In the genomic region with DNA sequence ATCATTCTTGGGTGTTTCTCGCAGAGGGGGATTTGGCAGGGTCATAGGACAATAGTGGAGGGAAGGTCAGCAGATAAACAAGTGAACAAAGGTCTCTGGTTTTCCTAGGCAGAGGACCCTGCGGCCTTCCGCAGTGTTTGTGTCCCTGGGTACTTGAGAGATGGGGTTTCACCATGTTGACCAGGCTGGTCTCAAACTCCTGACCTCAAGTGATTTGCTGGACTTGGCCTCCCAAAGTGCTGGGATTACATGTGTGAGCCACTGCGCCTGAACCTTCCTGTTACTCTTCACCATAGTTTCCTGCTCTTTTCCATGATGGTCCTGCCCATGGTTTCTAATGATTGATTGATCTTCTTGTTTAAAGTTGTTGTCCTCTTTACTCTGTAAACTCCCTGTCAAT, we compare ENCODE assay signal across 7 cellular contexts.
A peak's percentile ranks its signal among the peaks of the same experiment; 100 is the strongest.
DNase-seq lines count a peak whose midpoint lies in the region; ATAC-seq, FAIRE-seq and TF ChIP-seq lines count a peak whose summit lies in the region.
"Not testable (repeated sequence)": the region's sequence is repeated elsewhere in the genome, so short reads cannot be mapped to it uniquely, and the experiment has no call there.

No MANE protein-coding gene starts in this region.

- H2BK15ac ChIP-seq in IMR-90 (ENCODE audit: low read depth, low read length) = peak overlapping the region; percentile 91; the same call in 1 of the 3 replicates
- H2BK15ac ChIP-seq in H1 (ENCODE audit: low read length) = not testable (repeated sequence)

- H3K4me1 ChIP-seq in IMR-90 (ENCODE audit: control insufficient read depth, insufficient read depth, low read length) (peaks cover 20% of the 10 kb centered on the region), H1 (replicated peaks in 1 of 4; ENCODE audit: control insufficient read depth in 3 of 4, insufficient read depth in 4 of 4, low read length in 3 of 4) (peaks cover 6 to 26% (median 16%) of the 10 kb centered on the region in 4 experiments; a peak in 6 of 7 replicates), neural progenitor cell (peaks cover 39% of the 10 kb centered on the region)

- not testable (repeated sequence) for H3K36me3 ChIP-seq in IMR-90 (ENCODE audit: control insufficient read depth, insufficient read depth, low read length); H1 (ENCODE audit: control insufficient read depth in 2 of 4, insufficient read depth in 4 of 4, low read length in 3 of 4); neural progenitor cell

- H3K4me3 ChIP-seq in IMR-90 (ENCODE audit: insufficient read depth, low read depth, low read length); H1 (ENCODE audit: extremely low read depth in 1 of 4, insufficient read depth in 2 of 4, low read depth in 3 of 4, low read length in 4 of 4); neural progenitor cell: not testable (repeated sequence)

- H3K14ac ChIP-seq in IMR-90 (replicated peaks; ENCODE audit: low read depth, low read length) = 0 out of 2 replicates have a peak overlapping the region, but pooled peaks have one; percentile 61
- not testable (repeated sequence) for H3K14ac ChIP-seq in H1 (ENCODE audit: insufficient read length)

- H3K79me1 ChIP-seq in IMR-90 (ENCODE audit: low read depth in 1 of 2, low read length in 2 of 2); H1 (ENCODE audit: low read depth, low read length): not testable (repeated sequence)

- 0 out of 2 replicates have a peak overlapping the region, but pooled peaks have one; percentile 17 for H3K27ac ChIP-seq in C4-2B
- H3K27ac ChIP-seq in IMR-90 (ENCODE audit: insufficient read depth, low read length); H1 (ENCODE audit: low read depth, low read length); neural progenitor cell: not testable (repeated sequence)

- DNase-seq in IMR-90; T-helper 2 cell treated with Interferon-gamma antibody and Interleukin-4, amounts not matched to agents 5 μg/mL and 100 μg/mL, for 36 hours (ENCODE audit: low spot score); H1 (ENCODE audit: low read depth in 1 of 2, low spot score in 2 of 2); neural progenitor cell (ENCODE audit: low spot score); stimulated activated effector memory CD8-positive, alpha-beta T cell treated with anti-CD3 and anti-CD28 coated beads, Interleukin-12 subunit alpha, Interleukin-12 subunit beta, amount 100 ng/mL, for 72 hours (ENCODE audit: low spot score in 2 of 2): not testable (repeated sequence)

- 0 out of 4 replicates have a peak overlapping the region, but pooled peaks of 1 of the 2 experiments have one; percentile 15 for H4K8ac ChIP-seq in IMR-90 (ENCODE audit: low read depth in 2 of 2, low read length in 2 of 2)
- not testable (repeated sequence) for H4K8ac ChIP-seq in H1 (ENCODE audit: extremely low read depth, insufficient read depth, low read length)

- H3K18ac ChIP-seq in IMR-90 (ENCODE audit: low read depth, low read length) = peak overlapping the region; percentile 7
- H3K18ac ChIP-seq in H1 (ENCODE audit: extremely low read depth, low read length) = not testable (repeated sequence)

- peaks cover 43% of the 10 kb centered on the region for H3F3A ChIP-seq in neural progenitor cell (ENCODE audit: low read depth)

- no CpG with 5 or more reads among the region's 4 CpGs for WGBS in IMR-90 (ENCODE audit: extremely low coverage in 2 of 2, insufficient read length in 1 of 2), 2 experiments
- 98% methylated on average over 3 of the region's 4 CpGs; no CpG with 5 or more reads in 1 of the 2 experiments for WGBS in H1 (ENCODE audit: extremely low coverage in 1 of 2, insufficient coverage in 1 of 2, insufficient read length in 1 of 2, insufficient replicate concordance in 2 of 2, low coverage in 1 of 2, low lambda C conversion rate in 2 of 2, missing lambda C conversion rate in 1 of 2), 2 experiments

- not testable (repeated sequence) for H3K4me3 Mint-ChIP-seq in T-helper 2 cell treated with Interferon-gamma antibody and Interleukin-4, amounts not matched to agents 5 μg/mL and 100 μg/mL, for 36 hours; activated T-helper 17 cell treated with anti-CD3 and anti-CD28 coated beads, Interleukin-2, amount 50 U/mL, for 72 hours; neural progenitor cell; stimulated activated effector memory CD8-positive, alpha-beta T cell treated with anti-CD3 and anti-CD28 coated beads, Interleukin-12 subunit alpha, Interleukin-12 subunit beta, amount 100 ng/mL, for 72 hours

- not testable (repeated sequence) for H3K79me2 ChIP-seq in H1 (ENCODE audit: control insufficient read depth in 1 of 2, insufficient read depth in 2 of 2, low read length in 2 of 2); neural progenitor cell (ENCODE audit: low read depth)

- FAIRE-seq in H1 (lab: Jason Lieb, UNC) = not testable (repeated sequence)

- TF ChIP-seq CTCF in C4-2B (conservative IDR thresholded peaks at IDR 0.05); IMR-90 (conservative IDR thresholded peaks at IDR 0.05; ENCODE audit: low read depth, low read length); H1 (IDR thresholded peaks at IDR 0.05; ENCODE audit: control extremely low read depth in 1 of 3, insufficient read depth in 1 of 3, low read depth in 1 of 3, low read length in 3 of 3); neural progenitor cell (IDR thresholded peaks at IDR 0.05): not testable (repeated sequence)

- H4K5ac ChIP-seq in IMR-90 (ENCODE audit: low read depth, low read length); H1 (ENCODE audit: insufficient read length, low read depth, low read length): not testable (repeated sequence)

- H3K36me3 Mint-ChIP-seq in T-helper 2 cell treated with Interferon-gamma antibody and Interleukin-4, amounts not matched to agents 5 μg/mL and 100 μg/mL, for 36 hours (ENCODE audit: low read depth); activated T-helper 17 cell treated with anti-CD3 and anti-CD28 coated beads, Interleukin-2, amount 50 U/mL, for 72 hours (ENCODE audit: low read depth); neural progenitor cell; stimulated activated effector memory CD8-positive, alpha-beta T cell treated with anti-CD3 and anti-CD28 coated beads, Interleukin-12 subunit alpha, Interleukin-12 subunit beta, amount 100 ng/mL, for 72 hours: not testable (repeated sequence)

- dilution Hi-C loops in IMR-90 (cut with HindIII; ENCODE audit: low sequenced_read_pairs, unreplicated experiment) = not testable (repeated sequence)

- H2BK5ac ChIP-seq in IMR-90 (ENCODE audit: low read depth, low read length, poor library complexity, severe bottlenecking); H1 (ENCODE audit: low read depth, low read length): not testable (repeated sequence)

- intact Hi-C loops in IMR-90 (cut with micrococcal nuclease) = not testable (repeated sequence)

- H3K27me3 Mint-ChIP-seq in T-helper 2 cell treated with Interferon-gamma antibody and Interleukin-4, amounts not matched to agents 5 μg/mL and 100 μg/mL, for 36 hours (ENCODE audit: low read depth); activated T-helper 17 cell treated with anti-CD3 and anti-CD28 coated beads, Interleukin-2, amount 50 U/mL, for 72 hours; neural progenitor cell (ENCODE audit: insufficient read depth, low read depth): not testable (repeated sequence)

- not testable (repeated sequence) for H2AK9ac ChIP-seq in IMR-90 (replicated peaks; ENCODE audit: low read depth, low read length, poor library complexity)

- not testable (repeated sequence) for H3K9me3 ChIP-seq in IMR-90 (ENCODE audit: control insufficient read depth, insufficient read depth, low read length); H1 (ENCODE audit: insufficient read depth in 2 of 2, low read depth in 1 of 2, low read length in 1 of 2); neural progenitor cell (ENCODE audit: low read depth)

- not testable (repeated sequence) for ATAC-seq in IMR-90 (ENCODE audit: low read depth); activated T-helper 17 cell treated with anti-CD3 and anti-CD28 coated beads, Interleukin-2, amount 50 U/mL, for 72 hours (replicated peaks); stimulated activated effector memory CD8-positive, alpha-beta T cell treated with anti-CD3 and anti-CD28 coated beads, Interleukin-12 subunit alpha, Interleukin-12 subunit beta, amount 100 ng/mL, for 72 hours

- 0 out of 2 replicates have a peak overlapping the region, but pooled peaks have one; percentile 88 for H2BK12ac ChIP-seq in H1 (ENCODE audit: low read depth, low read length)

- not testable (repeated sequence) for H3K9me3 Mint-ChIP-seq in T-helper 2 cell treated with Interferon-gamma antibody and Interleukin-4, amounts not matched to agents 5 μg/mL and 100 μg/mL, for 36 hours; activated T-helper 17 cell treated with anti-CD3 and anti-CD28 coated beads, Interleukin-2, amount 50 U/mL, for 72 hours; neural progenitor cell; stimulated activated effector memory CD8-positive, alpha-beta T cell treated with anti-CD3 and anti-CD28 coated beads, Interleukin-12 subunit alpha, Interleukin-12 subunit beta, amount 100 ng/mL, for 72 hours

- not testable (repeated sequence) for H3K9ac ChIP-seq in IMR-90 (ENCODE audit: low read depth, low read length); H1 (replicated peaks in 1 of 4; ENCODE audit: extremely low read depth in 1 of 4, low read depth in 3 of 4, low read length in 3 of 4); neural progenitor cell

- H3K27ac Mint-ChIP-seq in T-helper 2 cell treated with Interferon-gamma antibody and Interleukin-4, amounts not matched to agents 5 μg/mL and 100 μg/mL, for 36 hours = peak overlapping the region; percentile 62
- H3K27ac Mint-ChIP-seq in activated T-helper 17 cell treated with anti-CD3 and anti-CD28 coated beads, Interleukin-2, amount 50 U/mL, for 72 hours = peak overlapping the region; percentile 7
- H3K27ac Mint-ChIP-seq in neural progenitor cell = peak overlapping the region; percentile 13
- peak overlapping the region; percentile 9 for H3K27ac Mint-ChIP-seq in stimulated activated effector memory CD8-positive, alpha-beta T cell treated with anti-CD3 and anti-CD28 coated beads, Interleukin-12 subunit alpha, Interleukin-12 subunit beta, amount 100 ng/mL, for 72 hours

- not testable (repeated sequence) for TF ChIP-seq POLR2A in IMR-90 (IDR thresholded peaks at IDR 0.05; ENCODE audit: low read depth, low read length); H1 (IDR thresholded peaks at IDR 0.05; ENCODE audit: control extremely low read depth in 1 of 2, low read depth in 2 of 2, low read length in 2 of 2)

- H3K23ac ChIP-seq in IMR-90 (ENCODE audit: low read depth, low read length); H1 (ENCODE audit: insufficient read length): not testable (repeated sequence)

- peaks cover 42% of the 10 kb centered on the region for H3K4me1 Mint-ChIP-seq in T-helper 2 cell treated with Interferon-gamma antibody and Interleukin-4, amounts not matched to agents 5 μg/mL and 100 μg/mL, for 36 hours (ENCODE audit: low read depth)
- H3K4me1 Mint-ChIP-seq in activated T-helper 17 cell treated with anti-CD3 and anti-CD28 coated beads, Interleukin-2, amount 50 U/mL, for 72 hours = peaks cover 33% of the 10 kb centered on the region
- peaks cover 66% of the 10 kb centered on the region for H3K4me1 Mint-ChIP-seq in neural progenitor cell
- H3K4me1 Mint-ChIP-seq in stimulated activated effector memory CD8-positive, alpha-beta T cell treated with anti-CD3 and anti-CD28 coated beads, Interleukin-12 subunit alpha, Interleukin-12 subunit beta, amount 100 ng/mL, for 72 hours = peaks cover 23% of the 10 kb centered on the region

- H3K56ac ChIP-seq in IMR-90 (ENCODE audit: extremely low read depth, insufficient read depth, low read length); H1 (replicated peaks; ENCODE audit: insufficient read length, low read depth, low read length): not testable (repeated sequence)

- peak overlapping the region; percentile 73 for H2AK5ac ChIP-seq in IMR-90 (ENCODE audit: low read depth, low read length)
- H2AK5ac ChIP-seq in H1 (ENCODE audit: low read depth, low read length) = not testable (repeated sequence)

- not testable (repeated sequence) for BruUV-seq in IMR-90 (replicated peaks; lab: Mats Ljungman, UMichigan)

- not testable (repeated sequence) for H4K20me1 ChIP-seq in IMR-90 (ENCODE audit: insufficient read depth, low read length); H1 (replicated peaks in 1 of 2; ENCODE audit: control insufficient read depth in 1 of 2, insufficient read depth in 2 of 2, low read length in 2 of 2); neural progenitor cell (ENCODE audit: low read depth)

- TF ChIP-seq RAD21 in IMR-90 (IDR thresholded peaks at IDR 0.05; ENCODE audit: low read length); H1 (IDR thresholded peaks at IDR 0.05 in 1 of 2, conservative IDR thresholded peaks at IDR 0.05 in 1 of 2; ENCODE audit: low read depth in 2 of 2, low read length in 2 of 2): not testable (repeated sequence)

- not testable (repeated sequence) for H2AFZ ChIP-seq in IMR-90 (replicated peaks; ENCODE audit: low read length, poor library complexity); H1 (ENCODE audit: low read length); neural progenitor cell (replicated peaks)

- peak overlapping the region; percentile 68 for H3K4ac ChIP-seq in IMR-90 (ENCODE audit: low read depth, low read length)
- H3K4ac ChIP-seq in H1 (replicated peaks; ENCODE audit: insufficient read length, low read depth, low read length) = not testable (repeated sequence)

- POLR2A ChIA-PET in IMR-90 (lab: Charles Lee; ENCODE audit: unreplicated experiment) = not testable (repeated sequence)
- POLR2A ChIA-PET in H1 (lab: Charles Lee; ENCODE audit: partially characterized antibody) = interaction anchor here (0.8 kb wide), 1 partner anchor 437 kb away, joined by 3 read pairs; no protein-coding TSS in a partner anchor

- CTCF ChIA-PET in IMR-90 (lab: Yijun Ruan, JAX) = not testable (repeated sequence)
- CTCF ChIA-PET in H1 (lab: Charles Lee; ENCODE audit: partially characterized antibody) = interaction anchor here (1.6 kb wide), 1 partner anchor 204 kb away, joined by 5 read pairs; no protein-coding TSS in a partner anchor

- in situ Hi-C loops in IMR-90 (cut with MboI; ENCODE audit: low sequenced_read_pairs) = not testable (repeated sequence)

- H3K23me2 ChIP-seq in H1 (ENCODE audit: low read depth, low read length) = not testable (repeated sequence)

- H3K4me2 ChIP-seq in IMR-90 (ENCODE audit: low read depth, low read length); H1 (ENCODE audit: insufficient read depth in 1 of 2, low read depth in 2 of 2, low read length in 2 of 2); neural progenitor cell: not testable (repeated sequence)

- peak overlapping the region; percentile 74; the same call in 1 of the 2 replicates for H2BK120ac ChIP-seq in IMR-90 (ENCODE audit: low read depth, low read length)
- not testable (repeated sequence) for H2BK120ac ChIP-seq in H1 (replicated peaks; ENCODE audit: low read depth, low read length)

- H3K27me3 ChIP-seq in IMR-90 (ENCODE audit: control insufficient read depth, insufficient read depth, low read length); H1 (replicated peaks in 1 of 4; ENCODE audit: control insufficient read depth in 3 of 4, extremely low read depth in 1 of 4, insufficient read depth in 3 of 4, low read length in 3 of 4); neural progenitor cell: not testable (repeated sequence)

- TF ChIP-seq EP300 in H1 (IDR thresholded peaks at IDR 0.05; ENCODE audit: borderline replicate concordance in 1 of 2, low read depth in 2 of 2, low read length in 2 of 2) = not testable (repeated sequence)

- not testable (repeated sequence) for H3K9me1 ChIP-seq in IMR-90 (ENCODE audit: insufficient read depth, low read length)

- peak overlapping the region; percentile 24; the same call in 1 of the 2 replicates for H4K91ac ChIP-seq in IMR-90 (ENCODE audit: insufficient read depth, low read depth, low read length)
- not testable (repeated sequence) for H4K91ac ChIP-seq in H1 (replicated peaks; ENCODE audit: insufficient read length, low read length)

- peak overlapping the region; percentile 62 for H2BK20ac ChIP-seq in IMR-90 (ENCODE audit: low read depth, low read length)
- not testable (repeated sequence) for H2BK20ac ChIP-seq in H1 (ENCODE audit: low read length)

Comparison
In these comparisons a context has a peak if more than half of its experiments do, and no peak if none do; other contexts are left out.
1. H3K27ac Mint-ChIP-seq: peak in every context shown above with its lines; median percentile 62 in T-helper 2 cell treated with Interferon-gamma antibody and Interleukin-4, amounts not matched to agents 5 μg/mL and 100 μg/mL, for 36 hours; 13 in neural progenitor cell; 9 in stimulated activated effector memory CD8-positive, alpha-beta T cell treated with anti-CD3 and anti-CD28 coated beads, Interleukin-12 subunit alpha, Interleukin-12 subunit beta, amount 100 ng/mL, for 72 hours; 7 in activated T-helper 17 cell treated with anti-CD3 and anti-CD28 coated beads, Interleukin-2, amount 50 U/mL, for 72 hours.